Comparison of ENCODE assay signal across 12 cellular contexts in the genomic region with DNA sequence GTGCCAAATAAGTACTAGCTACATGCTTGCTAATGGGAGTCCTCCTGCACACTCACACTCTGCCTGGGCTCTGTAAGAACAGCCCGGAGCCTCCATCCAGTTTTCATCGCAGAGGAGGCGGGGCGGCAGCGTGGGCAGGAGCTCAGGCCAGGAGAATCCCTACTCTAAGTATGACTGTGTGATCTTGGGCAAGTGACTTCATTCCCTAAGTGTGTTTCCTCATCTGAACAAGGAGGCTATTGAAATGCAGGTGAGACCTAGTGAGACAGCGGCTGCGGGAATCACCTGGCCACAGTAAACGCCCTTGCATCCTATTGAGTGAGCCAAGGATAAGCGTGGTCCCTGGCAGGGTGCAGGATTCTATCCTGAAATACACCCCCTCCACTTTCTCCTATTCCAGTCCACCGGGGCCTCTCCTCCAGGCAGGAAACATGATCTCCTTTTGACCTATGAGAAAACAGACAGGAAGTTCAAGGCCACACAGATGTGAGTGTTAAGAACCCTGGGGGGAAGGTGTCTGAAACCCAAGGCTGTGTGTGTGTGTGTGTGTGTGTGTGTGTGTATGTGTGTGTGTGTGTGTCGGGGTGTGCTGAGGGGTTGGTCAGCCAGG. TPM values are rescaled to one million over a fixed set of nuclear protein-coding genes. Genes with fewer than 3 reads are reported as not detected.
A peak's percentile ranks its signal among the peaks of the same experiment; 100 is the strongest.
DNase-seq lines count a peak whose midpoint lies in the region; ATAC-seq and TF ChIP-seq lines count a peak whose summit lies in the region.
"Had no signal": no experiment of that assay in that cellular context is flagged by ENCODE, and none has a peak within 500 bp of the region (broad histone marks: within the 10 kb centered on the region; RNA-seq: fewer than 3 reads in every experiment).

No MANE protein-coding gene starts in this region.

- peaks cover 20% of the 10 kb centered on the region for H3K27me3 Mint-ChIP-seq in activated CD4-positive, alpha-beta T cell treated with anti-CD3 and anti-CD28 coated beads, Interleukin-2, amount 10 ng/mL, durations not matched to agents 24 days and 14 days

- peak; percentile 81 for DNase-seq in activated CD4-positive, alpha-beta T cell treated with anti-CD3 and anti-CD28 coated beads, Interleukin-2, amount 10 ng/mL, durations not matched to agents 24 days and 14 days
- no peak for DNase-seq in activated CD4-positive, alpha-beta T cell treated with anti-CD3 and anti-CD28 coated beads, Interleukin-2, amount 50 U/mL, for 48 hours
- DNase-seq in NCI-H510A (lab: John Stamatoyannopoulos, UW) (peak; percentile 65), choroid plexus epithelial cell (ENCODE audit: low read depth) (peak; percentile 39), sciatic nerve (ENCODE audit: low spot score) (no peak), D341Med (ENCODE audit: low spot score) (no peak)
- no peak for DNase-seq in activated CD4-positive, CD25-positive, alpha-beta regulatory T cell treated with anti-CD3 and anti-CD28 coated beads, Interleukin-2, amount 50 U/mL, for 72 hours
- DNase-seq: esophagus squamous epithelium, NCI-H2081 treated with DMSO at 0.1 percent for 48 hours had no signal

- peak overlapping the region; percentile 38 for H3K27ac Mint-ChIP-seq in activated CD4-positive, alpha-beta T cell treated with anti-CD3 and anti-CD28 coated beads, Interleukin-2, amount 10 ng/mL, durations not matched to agents 24 days and 14 days
- H3K27ac Mint-ChIP-seq: CD14-positive monocyte had no signal

- no peaks in the 10 kb centered on the region for H3K36me3 Mint-ChIP-seq in activated CD4-positive, alpha-beta T cell treated with anti-CD3 and anti-CD28 coated beads, Interleukin-2, amount 10 ng/mL, durations not matched to agents 24 days and 14 days (ENCODE audit: low read depth)
- H3K36me3 Mint-ChIP-seq: CD14-positive monocyte had no signal

- ATAC-seq in sciatic nerve (peak; percentile 29), GM21423 (IDR thresholded peaks at IDR 0.05; ENCODE audit: unreplicated experiment) (no peak)

- no peak overlapping the region for H3K4me3 ChIP-seq in choroid plexus epithelial cell (ENCODE audit: low read depth, low read length)
- H3K4me3 ChIP-seq: esophagus squamous epithelium, HAP-1 had no signal

- H3K4me3 Mint-ChIP-seq in activated CD4-positive, alpha-beta T cell treated with anti-CD3 and anti-CD28 coated beads, Interleukin-2, amount 10 ng/mL, durations not matched to agents 24 days and 14 days: peak overlapping the region; percentile 41
- H3K4me3 Mint-ChIP-seq: CD14-positive monocyte had no signal

- H3K9me3 Mint-ChIP-seq in activated CD4-positive, alpha-beta T cell treated with anti-CD3 and anti-CD28 coated beads, Interleukin-2, amount 10 ng/mL, durations not matched to agents 24 days and 14 days: no peaks in the 10 kb centered on the region

- no peak for TF ChIP-seq CTCF in choroid plexus epithelial cell (conservative IDR thresholded peaks at IDR 0.05; ENCODE audit: low read depth, low read length)

- peaks cover 32% of the 10 kb centered on the region for H3K4me1 Mint-ChIP-seq in activated CD4-positive, alpha-beta T cell treated with anti-CD3 and anti-CD28 coated beads, Interleukin-2, amount 10 ng/mL, durations not matched to agents 24 days and 14 days

- intact Hi-C loops in activated CD4-positive, alpha-beta T cell treated with anti-CD3 and anti-CD28 coated beads, Interleukin-2, amount 10 ng/mL, durations not matched to agents 24 days and 14 days (cut with micrococcal nuclease): no loop called here
- intact Hi-C loops in sciatic nerve (cut with DNase I): no loop called here

RNA-seq across cellular contexts. Expression of a gene that starts 5.2 kb away (rescaled TPM):
- total RNA-seq in activated CD4-positive, alpha-beta T cell treated with anti-CD3 and anti-CD28 coated beads, Interleukin-2, amount 10 ng/mL, durations not matched to agents 24 days and 14 days: 30.1 and 34.5 TPM in 2 replicates
- 62.0 TPM for total RNA-seq in sciatic nerve

Comparison
In these comparisons a context has a peak if more than half of its experiments do, and no peak if none do; other contexts are left out.
1. DNase-seq: peak in activated CD4-positive, alpha-beta T cell treated with anti-CD3 and anti-CD28 coated beads, Interleukin-2, amount 10 ng/mL, durations not matched to agents 24 days and 14 days (single experiment), NCI-H510A (single experiment) and choroid plexus epithelial cell (single experiment); none in activated CD4-positive, alpha-beta T cell treated with anti-CD3 and anti-CD28 coated beads, Interleukin-2, amount 50 U/mL, for 48 hours (0 of 2), sciatic nerve (single experiment), activated CD4-positive, CD25-positive, alpha-beta regulatory T cell treated with anti-CD3 and anti-CD28 coated beads, Interleukin-2, amount 50 U/mL, for 72 hours (single experiment) and D341Med (single experiment).